In genomic region chr11:15912291-15912690, GRCh38 we compare ENCODE assay signal across 12 cellular contexts.
DNase-seq lines count a peak whose midpoint lies in the region; ATAC-seq and TF ChIP-seq lines count a peak whose summit lies in the region.
"Had no signal": no experiment of that assay in that cellular context is flagged by ENCODE, and none has a peak within 500 bp of the region (broad histone marks: within the 10 kb centered on the region; RNA-seq: fewer than 3 reads in every experiment).

No MANE protein-coding gene starts in this region.

- peaks cover 0 to 29% of the 10 kb centered on the region in 2 donors for H3K4me1 ChIP-seq in right atrium auricular region
- H3K4me1 ChIP-seq in endodermal cell (ENCODE audit: control insufficient read depth, insufficient read depth, low read length), result peaks cover 9% of the 10 kb centered on the region
- H3K4me1 ChIP-seq in psoas muscle, result no peaks in the 10 kb centered on the region

- H3K27me3 ChIP-seq in right atrium auricular region, result no peaks in the 10 kb centered on the region
- no peaks in the 10 kb centered on the region for H3K27me3 ChIP-seq in endodermal cell (ENCODE audit: control insufficient read depth, insufficient read depth, low read length, poor library complexity, severe bottlenecking)
- no peaks in the 10 kb centered on the region for H3K27me3 ChIP-seq in psoas muscle (ENCODE audit: insufficient read depth in 3 of 3, low read length in 2 of 3)

- DNase-seq in right atrium auricular region (ENCODE audit: low spot score), result no peak
- DNase-seq in Right ventricle myocardium inferior (ENCODE audit: missing footprints), result no peak
- DNase-seq in endodermal cell, result no peak
- DNase-seq in psoas muscle, result no peak
- no peak for DNase-seq in activated CD4-positive, alpha-beta memory T cell treated with anti-CD3 and anti-CD28 coated beads, Interleukin-2, amount 10 ng/mL, durations not matched to agents 7 days and 5 days
- no peak for DNase-seq in KG1 (lab: John Stamatoyannopoulos, UW)
- DNase-seq: DMS153, NCI-H146, NCI-H526, SHP77 had no signal

- POLR2A ChIA-PET in activated CD4-positive, alpha-beta memory T cell treated with anti-CD3 and anti-CD28 coated beads, Interleukin-2, amount 10 ng/mL, durations not matched to agents 7 days and 5 days (lab: Charles Lee), result no interaction called here

- no peak for TF ChIP-seq CTCF in right atrium auricular region (IDR thresholded peaks at IDR 0.05)
- no peak for TF ChIP-seq CTCF in endodermal cell (conservative IDR thresholded peaks at IDR 0.05)
- TF ChIP-seq CTCF in psoas muscle (IDR thresholded peaks at IDR 0.05), result no peak

- 92 to 100% methylated on average over 1 to 2 of the region's 2 CpGs for WGBS in endodermal cell (ENCODE audit: insufficient coverage in 1 of 2, insufficient read length in 1 of 2), 2 experiments
- 67 to 98% (median 73%) methylated on average over 2 of the region's 2 CpGs for WGBS in psoas muscle, 3 donors

- no peak overlapping the region for H3K4me3 ChIP-seq in right atrium auricular region
- H3K4me3 ChIP-seq in endodermal cell (ENCODE audit: low read length), result no peak overlapping the region
- H3K4me3 ChIP-seq in psoas muscle, result no peak overlapping the region
- H3K4me3 ChIP-seq: PC-9 had no signal

- no peak for ATAC-seq in Right ventricle myocardium inferior
- peak in 1 of 4 donors; percentile 18 for ATAC-seq in psoas muscle
- no peak for ATAC-seq in HG02973 (IDR thresholded peaks at IDR 0.05; ENCODE audit: unreplicated experiment)

- H3K9me3 Mint-ChIP-seq in endodermal cell, result no peaks in the 10 kb centered on the region
- no peaks in the 10 kb centered on the region for H3K9me3 Mint-ChIP-seq in activated CD4-positive, alpha-beta memory T cell treated with anti-CD3 and anti-CD28 coated beads, Interleukin-2, amount 10 ng/mL, durations not matched to agents 7 days and 5 days

- H3K27ac Mint-ChIP-seq in endodermal cell, result peak overlapping the region; percentile 67
- no peak overlapping the region for H3K27ac Mint-ChIP-seq in activated CD4-positive, alpha-beta memory T cell treated with anti-CD3 and anti-CD28 coated beads, Interleukin-2, amount 10 ng/mL, durations not matched to agents 7 days and 5 days

- H3K9me3 ChIP-seq in right atrium auricular region (no peaks in the 10 kb centered on the region), endodermal cell (ENCODE audit: control insufficient read depth, low read length) (peaks cover 10% of the 10 kb centered on the region), psoas muscle (no peaks in the 10 kb centered on the region)

- CTCF ChIA-PET in activated CD4-positive, alpha-beta memory T cell treated with anti-CD3 and anti-CD28 coated beads, Interleukin-2, amount 10 ng/mL, durations not matched to agents 7 days and 5 days (lab: Charles Lee), result no interaction called here

- no peak overlapping the region for H3K9ac ChIP-seq in endodermal cell (ENCODE audit: extremely low read depth, low read length, poor library complexity, severe bottlenecking)

- H3K36me3 ChIP-seq in right atrium auricular region (no peaks in the 10 kb centered on the region), endodermal cell (ENCODE audit: control insufficient read depth, insufficient read depth, low read length) (no peaks in the 10 kb centered on the region), psoas muscle (ENCODE audit: insufficient read depth in 1 of 2, low read depth in 1 of 2) (no peaks in the 10 kb centered on the region)

- H3K4me3 Mint-ChIP-seq in endodermal cell, result no peak overlapping the region
- no peak overlapping the region for H3K4me3 Mint-ChIP-seq in activated CD4-positive, alpha-beta memory T cell treated with anti-CD3 and anti-CD28 coated beads, Interleukin-2, amount 10 ng/mL, durations not matched to agents 7 days and 5 days

- peaks cover 12% of the 10 kb centered on the region for H3K27me3 Mint-ChIP-seq in endodermal cell (ENCODE audit: insufficient read depth)
- no peaks in the 10 kb centered on the region for H3K27me3 Mint-ChIP-seq in activated CD4-positive, alpha-beta memory T cell treated with anti-CD3 and anti-CD28 coated beads, Interleukin-2, amount 10 ng/mL, durations not matched to agents 7 days and 5 days

- peaks cover 22% of the 10 kb centered on the region for H3K4me1 Mint-ChIP-seq in endodermal cell
- no peaks in the 10 kb centered on the region for H3K4me1 Mint-ChIP-seq in activated CD4-positive, alpha-beta memory T cell treated with anti-CD3 and anti-CD28 coated beads, Interleukin-2, amount 10 ng/mL, durations not matched to agents 7 days and 5 days

- no peaks in the 10 kb centered on the region for H3K36me3 Mint-ChIP-seq in endodermal cell (ENCODE audit: low read depth)
- H3K36me3 Mint-ChIP-seq in activated CD4-positive, alpha-beta memory T cell treated with anti-CD3 and anti-CD28 coated beads, Interleukin-2, amount 10 ng/mL, durations not matched to agents 7 days and 5 days (ENCODE audit: low read depth), result no peaks in the 10 kb centered on the region

- H3K27ac ChIP-seq in right atrium auricular region, result peak overlapping the region; percentile 41 to 74
- H3K27ac ChIP-seq in endodermal cell (ENCODE audit: low read depth, low read length), result no peak overlapping the region
- H3K27ac ChIP-seq in psoas muscle, result peak overlapping the region; percentile 9
- H3K27ac ChIP-seq: PC-9 had no signal

- intact Hi-C loops in Right ventricle myocardium inferior (cut with DNase I), result no loop called here
- intact Hi-C loops in psoas muscle (cut with DNase I), result no loop called here
